Comparison of ENCODE assay signal across 12 cellular contexts in the genomic region with DNA sequence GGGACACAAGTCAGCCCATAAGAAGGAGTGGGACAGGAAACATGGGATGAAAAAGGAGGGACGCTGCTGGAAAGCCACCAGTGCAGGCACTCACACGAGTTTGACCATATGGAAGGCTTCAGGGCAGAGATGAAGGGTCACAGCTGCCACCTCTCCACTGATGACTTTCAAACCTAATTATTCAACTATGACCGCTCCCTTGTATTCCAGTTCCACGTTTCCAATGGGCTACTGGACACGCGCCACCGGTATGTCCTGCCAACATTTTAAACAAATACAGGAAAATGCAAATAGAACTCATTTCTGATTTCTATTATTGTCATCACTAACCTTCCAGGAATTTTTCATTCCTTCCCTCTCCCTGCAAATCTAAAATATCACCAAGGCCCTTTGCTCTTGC.
"Had no signal": no experiment of that assay in that cellular context is flagged by ENCODE, and none has a peak within 500 bp of the region (broad histone marks: within the 10 kb centered on the region; RNA-seq: fewer than 3 reads in every experiment).

No MANE protein-coding gene starts in this region.

- H3K27ac ChIP-seq: gastroesophageal sphincter, right atrium auricular region, tibial artery, uterus had no signal

- H3K4me3 ChIP-seq: gastroesophageal sphincter, right atrium auricular region, tibial artery, uterus had no signal

- H3K27me3 ChIP-seq: gastroesophageal sphincter, right atrium auricular region, uterus had no signal

- ATAC-seq: gastroesophageal sphincter had no signal

- DNase-seq: activated CD4-positive, CD25-positive, alpha-beta regulatory T cell; activated effector memory CD4-positive, alpha-beta T cell treated with anti-CD3 and anti-CD28 coated beads, Interleukin-2, amount 50 U/mL, for 16 hours; activated T-cell treated with anti-CD3 and anti-CD28 coated beads, Interleukin-2, amount 50 U/mL, for 24 hours; amygdala; effector CD4-positive, alpha-beta T cell; posterior cingulate gyrus; small intestine; T-helper 1 cell; tibial artery; uterus had no signal

- H3K9me3 ChIP-seq: gastroesophageal sphincter, right atrium auricular region, tibial artery, uterus had no signal

- H3K4me1 ChIP-seq: uterus had no signal

- H3K36me3 ChIP-seq: gastroesophageal sphincter, right atrium auricular region, tibial artery, uterus had no signal
